Comparison of ENCODE assay signal across 19 cellular contexts in genomic region chr3:69179740-69180372, GRCh38. TPM values are rescaled to one million over a fixed set of nuclear protein-coding genes. Genes with fewer than 3 reads are reported as not detected.
DNase-seq lines count a peak whose midpoint lies in the region; ATAC-seq and TF ChIP-seq lines count a peak whose summit lies in the region.
"Had no signal": no experiment of that assay in that cellular context is flagged by ENCODE, and none has a peak within 500 bp of the region (broad histone marks: within the 10 kb centered on the region; RNA-seq: fewer than 3 reads in every experiment).

No MANE protein-coding gene starts in this region.

- H3K36me3 ChIP-seq in left lung (peaks cover 0 to 87% of the 10 kb centered on the region in 2 donors), tibial nerve (peaks cover 0 to 23% (median 0%) of the 10 kb centered on the region in 3 donors), prostate gland (peaks cover 0 to 5% of the 10 kb centered on the region in 2 donors)

- intact Hi-C loops in left lung (cut with DNase I) (no loop called here), prostate gland (cut with DNase I) (no loop called here)

- no peak for TF ChIP-seq POLR2A in tibial nerve (IDR thresholded peaks at IDR 0.05)
- TF ChIP-seq POLR2A in prostate gland (IDR thresholded peaks at IDR 0.05) = no peak

- H3K4me3 ChIP-seq in left lung (no peak overlapping the region), tibial nerve (no peak overlapping the region), prostate gland (no peak overlapping the region)
- H3K4me3 ChIP-seq: BLaER1, tibial artery had no signal

- WGBS in tibial nerve, 2 donors = 54 to 62% methylated on average over 4 of the region's 4 CpGs
- 71% methylated on average over 4 of the region's 4 CpGs for WGBS in prostate gland

- H3K4me3 Mint-ChIP-seq in T-helper 17 cell = no peak overlapping the region
- H3K4me3 Mint-ChIP-seq: HFFc6 had no signal

- H3K27me3 Mint-ChIP-seq in T-helper 17 cell = no peaks in the 10 kb centered on the region

- H3K4me1 Mint-ChIP-seq in T-helper 17 cell = peaks cover 13% of the 10 kb centered on the region

- DNase-seq in T-helper 17 cell (no peak), left lung (no peak), tibial nerve (ENCODE audit: low spot score in 2 of 2) (no peak), DMS53 treated with DMSO at 0.1 percent for 48 hours (lab: John Stamatoyannopoulos, UW; ENCODE audit: unreplicated experiment) (no peak), prostate gland (ENCODE audit: low spot score) (no peak)
- DNase-seq: activated CD4-positive, alpha-beta T cell treated with anti-CD3 and anti-CD28 coated beads, Interleukin-2, amount 50 U/mL, for 48 hours; DND-41; HFFc6; NCI-H2081; NCI-H526; stimulated activated CD4-positive, alpha-beta T cell treated with anti-CD3 and anti-CD28 coated beads, Interleukin-4, amount 100 ng/mL, for 4 hours; tibial artery had no signal

- no peak for TF ChIP-seq EP300 in tibial nerve (IDR thresholded peaks at IDR 0.05)

- H3K9me3 ChIP-seq in T-helper 17 cell (ENCODE audit: control insufficient read depth, low read length, poor library complexity, severe bottlenecking) (no peaks in the 10 kb centered on the region), left lung (no peaks in the 10 kb centered on the region), tibial nerve (no peaks in the 10 kb centered on the region), prostate gland (no peaks in the 10 kb centered on the region)
- H3K9me3 ChIP-seq: BLaER1, tibial artery had no signal

- H3K27ac Mint-ChIP-seq in T-helper 17 cell = peak overlapping the region; percentile 49
- H3K27ac Mint-ChIP-seq: HFFc6 had no signal

- H3K27ac ChIP-seq in cingulate gyrus (ENCODE audit: low read depth, low read length) (peak overlapping the region; percentile 63), left lung (peak overlapping the region; percentile 28 to 63), tibial nerve (peak overlapping the region in 3 of 4 donors; percentile 40 to 89 (median 48)), prostate gland (no peak overlapping the region)
- H3K27ac ChIP-seq: BLaER1, tibial artery had no signal

- TF ChIP-seq CTCF in left lung (IDR thresholded peaks at IDR 0.05) (no peak), tibial nerve (IDR thresholded peaks at IDR 0.05) (no peak), prostate gland (IDR thresholded peaks at IDR 0.05) (no peak)

- ATAC-seq in T-helper 17 cell = no peak
- ATAC-seq in left lung = peak; percentile 67
- ATAC-seq in GM21737 (IDR thresholded peaks at IDR 0.05; ENCODE audit: unreplicated experiment) = no peak
- ATAC-seq: Panc1 had no signal

- H3K4me1 ChIP-seq in left lung (peaks cover 5 to 32% of the 10 kb centered on the region in 2 donors), tibial nerve (peaks cover 0 to 37% (median 9%) of the 10 kb centered on the region in 4 donors), prostate gland (replicated peaks) (no peaks in the 10 kb centered on the region)
- H3K4me1 ChIP-seq: BLaER1 had no signal

- peaks cover 6% of the 10 kb centered on the region for H3K36me3 Mint-ChIP-seq in T-helper 17 cell (ENCODE audit: low read depth)

- H3K27me3 ChIP-seq in left lung (no peaks in the 10 kb centered on the region), tibial nerve (no peaks in the 10 kb centered on the region), prostate gland (replicated peaks; ENCODE audit: insufficient read depth) (no peaks in the 10 kb centered on the region)
- H3K27me3 ChIP-seq: BLaER1, tibial artery had no signal

RNA-seq across cellular contexts. Expression of gene LMOD3, which starts 57.5 kb away (rescaled TPM):
- total RNA-seq in T-helper 17 cell (not detected), left lung (under 1 TPM; 0.18 to 0.26 TPM), tibial nerve (not detected), prostate gland (under 1 TPM in 1 of 2 donors, not detected in 1; 0.50 TPM)
- total RNA-seq: epithelial cell of proximal tubule, glomerular endothelial cell, HFFc6, osteoblast had no signal

Comparison
In these comparisons a context has a peak if more than half of its experiments do, and no peak if none do; other contexts are left out.
1. H3K27ac ChIP-seq: peak in cingulate gyrus (single experiment), left lung (2 of 2) and tibial nerve (3 of 4); none in prostate gland (0 of 2).